In genomic region chr16:88737298-88738166, GRCh38 we compare ENCODE assay signal across 9 cellular contexts. TPM values are rescaled to one million over a fixed set of nuclear protein-coding genes. Genes with fewer than 3 reads are reported as not detected.
DNase-seq lines count a peak whose midpoint lies in the region; ATAC-seq and TF ChIP-seq lines count a peak whose summit lies in the region.
"Had no signal": no experiment of that assay in that cellular context is flagged by ENCODE, and none has a peak within 500 bp of the region (broad histone marks: within the 10 kb centered on the region; RNA-seq: fewer than 3 reads in every experiment).

No MANE protein-coding gene starts in this region.

- H3K36me3 Mint-ChIP-seq in activated CD8-positive, alpha-beta T cell treated with anti-CD3 and anti-CD28 coated beads for 36 hours (ENCODE audit: low read depth) = no peaks in the 10 kb centered on the region

- DNase-seq in CMK (ENCODE audit: low read depth) (peak; percentile 78), NCI-H226 (peak; percentile 65), ecto neural progenitor cell (ENCODE audit: low spot score) (peak; percentile 82), midbrain (lab: John Stamatoyannopoulos, UW) (peak; percentile 37)
- DNase-seq in activated CD8-positive, alpha-beta T cell treated with anti-CD3 and anti-CD28 coated beads for 36 hours = peak; percentile 65
- DNase-seq in stimulated activated CD8-positive, alpha-beta memory T cell treated with anti-CD3 and anti-CD28 coated beads, Interleukin-7, amount 100 ng/mL, for 1 hour (ENCODE audit: low read depth in 2 of 2) = peak; percentile 37 to 51

- H3K9me3 Mint-ChIP-seq in activated CD8-positive, alpha-beta T cell treated with anti-CD3 and anti-CD28 coated beads for 36 hours = no peaks in the 10 kb centered on the region
- H3K9me3 Mint-ChIP-seq: T-helper 1 cell treated with Interleukin-12 subunit alpha and Interleukin-12 subunit beta and Interleukin-4 antibody, amounts not matched to agents 30 μg/mL and 1 μg/mL, for 36 hours had no signal

- H3K4me3 Mint-ChIP-seq in activated CD8-positive, alpha-beta T cell treated with anti-CD3 and anti-CD28 coated beads for 36 hours = no peak overlapping the region
- H3K4me3 Mint-ChIP-seq: T-helper 1 cell treated with Interleukin-12 subunit alpha and Interleukin-12 subunit beta and Interleukin-4 antibody, amounts not matched to agents 30 μg/mL and 1 μg/mL, for 36 hours had no signal

- intact Hi-C loops in activated CD8-positive, alpha-beta T cell treated with anti-CD3 and anti-CD28 coated beads for 36 hours (cut with micrococcal nuclease) = no loop called here

- ATAC-seq in GM21447 (IDR thresholded peaks at IDR 0.05; ENCODE audit: unreplicated experiment) = peak; percentile 72
- peak; percentile 93 for ATAC-seq in activated CD8-positive, alpha-beta T cell treated with anti-CD3 and anti-CD28 coated beads for 36 hours
- ATAC-seq in HG02763 (IDR thresholded peaks at IDR 0.05; ENCODE audit: unreplicated experiment) = no peak

- POLR2A ChIA-PET in activated CD8-positive, alpha-beta T cell treated with anti-CD3 and anti-CD28 coated beads for 36 hours (lab: Charles Lee) = interaction anchor here (1.0 to 1.8 kb wide), 3 partner anchors 44 to 73 kb away, joined by 3 to 8 read pairs (median 6); no protein-coding TSS in a partner anchor

- peak; percentile 99 for TF ChIP-seq CTCF in activated CD8-positive, alpha-beta T cell treated with anti-CD3 and anti-CD28 coated beads for 36 hours (IDR thresholded peaks at IDR 0.05)

- no peak overlapping the region for H3K27ac Mint-ChIP-seq in activated CD8-positive, alpha-beta T cell treated with anti-CD3 and anti-CD28 coated beads for 36 hours
- H3K27ac Mint-ChIP-seq: T-helper 1 cell treated with Interleukin-12 subunit alpha and Interleukin-12 subunit beta and Interleukin-4 antibody, amounts not matched to agents 30 μg/mL and 1 μg/mL, for 36 hours had no signal

- CTCF ChIA-PET in activated CD8-positive, alpha-beta T cell treated with anti-CD3 and anti-CD28 coated beads for 36 hours (lab: Charles Lee) = interaction anchor here (0.5 to 5.4 kb wide), 30 partner anchors 8 to 594 kb away, joined by 3 to 40 read pairs (median 4); partner anchors contain the start of genes APRT, PIEZO1 and ZNF778

- H3K4me1 Mint-ChIP-seq in activated CD8-positive, alpha-beta T cell treated with anti-CD3 and anti-CD28 coated beads for 36 hours (ENCODE audit: low read depth) = no peaks in the 10 kb centered on the region

- no peaks in the 10 kb centered on the region for H3K27me3 Mint-ChIP-seq in activated CD8-positive, alpha-beta T cell treated with anti-CD3 and anti-CD28 coated beads for 36 hours

RNA-seq across cellular contexts. Expression of gene CTU2, which starts 31.2 kb away (rescaled TPM):
- total RNA-seq in activated CD8-positive, alpha-beta T cell treated with anti-CD3 and anti-CD28 coated beads for 36 hours = 10 to 100 TPM; 37.1 to 37.8 TPM

RNA-seq across cellular contexts. Expression of gene RNF166, which starts 31.3 kb away (rescaled TPM):
- total RNA-seq in activated CD8-positive, alpha-beta T cell treated with anti-CD3 and anti-CD28 coated beads for 36 hours = 10 to 100 TPM; 80.7 to 82.4 TPM

RNA-seq across cellular contexts. Expression of gene PIEZO1, which starts 47.5 kb away (rescaled TPM):
- total RNA-seq in activated CD8-positive, alpha-beta T cell treated with anti-CD3 and anti-CD28 coated beads for 36 hours = 10 to 100 TPM; 87.7 to 91.8 TPM

RNA-seq across cellular contexts. Expression of gene SNAI3, which starts 51.2 kb away (rescaled TPM):
- 1 to 10 TPM; 5.2 to 5.3 TPM for total RNA-seq in activated CD8-positive, alpha-beta T cell treated with anti-CD3 and anti-CD28 coated beads for 36 hours
